Comparison of ENCODE assay signal across 19 cellular contexts in genomic region chr22:49800408-49801238, GRCh38. TPM values are rescaled to one million over a fixed set of nuclear protein-coding genes. Genes with fewer than 3 reads are reported as not detected.
DNase-seq lines count a peak whose midpoint lies in the region; ATAC-seq, FAIRE-seq and TF ChIP-seq lines count a peak whose summit lies in the region.
"Had no signal": no experiment of that assay in that cellular context is flagged by ENCODE, and none has a peak within 500 bp of the region (broad histone marks: within the 10 kb centered on the region; RNA-seq: fewer than 3 reads in every experiment).

No MANE protein-coding gene starts in this region.

- H3K36me3 ChIP-seq in esophagus muscularis mucosa (peaks cover 51 to 86% (median 67%) of the 10 kb centered on the region in 4 donors), muscle layer of colon (ENCODE audit: insufficient read depth, low read length) (peaks cover 39% of the 10 kb centered on the region)

- TF ChIP-seq EP300 in esophagus muscularis mucosa (IDR thresholded peaks at IDR 0.05) = no peak

- H3K4me3 ChIP-seq in esophagus muscularis mucosa (no peak overlapping the region), muscle layer of colon (ENCODE audit: low read depth in 1 of 2, low read length in 2 of 2) (peak overlapping the region in 1 of 2 donors; percentile 23)
- H3K4me3 ChIP-seq: GM12878, left lung, vagina had no signal

- DNase-seq in natural killer cell (no peak), esophagus muscularis mucosa (ENCODE audit: extremely low spot score) (no peak), urothelium cell line (ENCODE audit: low spot score) (no peak), T1000 (lab: John Stamatoyannopoulos, UW) (no peak)
- no peak for DNase-seq in natural killer cell treated with Interleukin-12 subunit alpha and Interleukin-12 subunit beta and Interleukin-15 and Interleukin-18, amount 100 ng/mL, for 72 hours (ENCODE audit: low spot score)
- DNase-seq in stimulated activated naive CD4-positive, alpha-beta T cell treated with Interleukin-2 at 50 U/mL for 16 hours (lab: John Stamatoyannopoulos, UW) = no peak
- DNase-seq: activated CD4-positive, alpha-beta memory T cell treated with anti-CD3 and anti-CD28 coated beads, Interleukin-2, amount 10 ng/mL, durations not matched to agents 7 days and 5 days; Caco-2; HCEC 1CT; MM.1S; NCI-H187 treated with DMSO at 0.1 percent for 48 hours; NCI-H510A; stimulated activated CD4-positive, alpha-beta T cell treated with anti-CD3 and anti-CD28 coated beads, Interleukin-4, amount 100 ng/mL, for 1 hour had no signal

- no peak overlapping the region for H3K9ac ChIP-seq in muscle layer of colon (ENCODE audit: low read length)

- H3K4me1 ChIP-seq in esophagus muscularis mucosa = peaks cover 20 to 51% (median 37%) of the 10 kb centered on the region in 4 donors
- H3K4me1 ChIP-seq in muscle layer of colon (ENCODE audit: insufficient read depth, low read length) = peaks cover 30% of the 10 kb centered on the region
- H3K4me1 ChIP-seq: Caco-2 had no signal

- H3K27me3 ChIP-seq in esophagus muscularis mucosa (no peaks in the 10 kb centered on the region), muscle layer of colon (ENCODE audit: control insufficient read depth in 1 of 2, insufficient read depth in 2 of 2, low read length in 2 of 2) (no peaks in the 10 kb centered on the region)
- H3K27me3 ChIP-seq: left lung, vagina had no signal

- H3K4me1 Mint-ChIP-seq in natural killer cell = peaks cover 32 to 35% of the 10 kb centered on the region in 2 donors
- peaks cover 18 to 24% of the 10 kb centered on the region in 2 donors for H3K4me1 Mint-ChIP-seq in natural killer cell treated with Interleukin-12 subunit alpha and Interleukin-12 subunit beta and Interleukin-15 and Interleukin-18, amount 100 ng/mL, for 72 hours (ENCODE audit: low read depth in 2 of 2)

- WGBS in esophagus muscularis mucosa = 74% methylated on average over 19 of the region's 29 CpGs

- peak; percentile 59 for FAIRE-seq in urothelium cell line (lab: Jason Lieb, UNC)
- FAIRE-seq: GM12878, TTC549 had no signal

- peak overlapping the region; percentile 25 for H3K4me3 Mint-ChIP-seq in natural killer cell
- H3K4me3 Mint-ChIP-seq in natural killer cell treated with Interleukin-12 subunit alpha and Interleukin-12 subunit beta and Interleukin-15 and Interleukin-18, amount 100 ng/mL, for 72 hours = no peak overlapping the region
- H3K4me3 Mint-ChIP-seq: activated CD4-positive, alpha-beta memory T cell treated with anti-CD3 and anti-CD28 coated beads, Interleukin-2, amount 10 ng/mL, durations not matched to agents 7 days and 5 days had no signal

- peak overlapping the region; percentile 24 to 38 for H3K27ac Mint-ChIP-seq in natural killer cell
- H3K27ac Mint-ChIP-seq in natural killer cell treated with Interleukin-12 subunit alpha and Interleukin-12 subunit beta and Interleukin-15 and Interleukin-18, amount 100 ng/mL, for 72 hours = no peak overlapping the region
- H3K27ac Mint-ChIP-seq: activated CD4-positive, alpha-beta memory T cell treated with anti-CD3 and anti-CD28 coated beads, Interleukin-2, amount 10 ng/mL, durations not matched to agents 7 days and 5 days had no signal

- H3K9me3 ChIP-seq in esophagus muscularis mucosa = no peaks in the 10 kb centered on the region
- no peaks in the 10 kb centered on the region for H3K9me3 ChIP-seq in muscle layer of colon (ENCODE audit: low read length)
- H3K9me3 ChIP-seq: Caco-2, left lung, vagina had no signal

- H3K27ac ChIP-seq in esophagus muscularis mucosa (replicated peaks in 1 of 4) = no peak overlapping the region
- peak overlapping the region; percentile 9 for H3K27ac ChIP-seq in muscle layer of colon (ENCODE audit: low read depth, low read length)
- H3K27ac ChIP-seq: vagina had no signal

- no peaks in the 10 kb centered on the region for H3K9me3 Mint-ChIP-seq in natural killer cell
- no peaks in the 10 kb centered on the region for H3K9me3 Mint-ChIP-seq in natural killer cell treated with Interleukin-12 subunit alpha and Interleukin-12 subunit beta and Interleukin-15 and Interleukin-18, amount 100 ng/mL, for 72 hours
- H3K9me3 Mint-ChIP-seq: activated CD4-positive, alpha-beta memory T cell treated with anti-CD3 and anti-CD28 coated beads, Interleukin-2, amount 10 ng/mL, durations not matched to agents 7 days and 5 days had no signal

- TF ChIP-seq CTCF in natural killer cell (IDR thresholded peaks at IDR 0.05) (no peak), esophagus muscularis mucosa (IDR thresholded peaks at IDR 0.05) (peak; percentile 15 to 35 (median 22))

- no peaks in the 10 kb centered on the region for H3K36me3 Mint-ChIP-seq in natural killer cell
- H3K36me3 Mint-ChIP-seq in natural killer cell treated with Interleukin-12 subunit alpha and Interleukin-12 subunit beta and Interleukin-15 and Interleukin-18, amount 100 ng/mL, for 72 hours = no peaks in the 10 kb centered on the region

- intact Hi-C loops in natural killer cell (cut with micrococcal nuclease) (no loop called here), esophagus muscularis mucosa (cut with DNase I) (no loop called here)

- ATAC-seq in natural killer cell (no peak), GM19395 (IDR thresholded peaks at IDR 0.05; ENCODE audit: unreplicated experiment) (no peak)
- no peak for ATAC-seq in natural killer cell treated with Interleukin-12 subunit alpha and Interleukin-12 subunit beta and Interleukin-15 and Interleukin-18, amount 100 ng/mL, for 72 hours
- ATAC-seq: GM12878, left lung had no signal

- H3K27me3 Mint-ChIP-seq in natural killer cell (ENCODE audit: low read depth in 2 of 2) = no peaks in the 10 kb centered on the region
- H3K27me3 Mint-ChIP-seq in natural killer cell treated with Interleukin-12 subunit alpha and Interleukin-12 subunit beta and Interleukin-15 and Interleukin-18, amount 100 ng/mL, for 72 hours = no peaks in the 10 kb centered on the region
- H3K27me3 Mint-ChIP-seq: activated CD4-positive, alpha-beta memory T cell treated with anti-CD3 and anti-CD28 coated beads, Interleukin-2, amount 10 ng/mL, durations not matched to agents 7 days and 5 days had no signal

- no peak for TF ChIP-seq POLR2A in esophagus muscularis mucosa (IDR thresholded peaks at IDR 0.05; ENCODE audit: low read depth)

RNA-seq across cellular contexts. Expression of gene BRD1, which starts 27.1 kb away (rescaled TPM):
- total RNA-seq in natural killer cell = 100 to 1,000 TPM; 126 to 154 (median 132) TPM
- 10 to 100 TPM; 31.2 to 59.5 TPM for total RNA-seq in natural killer cell treated with Interleukin-12 subunit alpha and Interleukin-12 subunit beta and Interleukin-15 and Interleukin-18, amount 100 ng/mL, for 72 hours
- total RNA-seq in esophagus muscularis mucosa = 10 to 100 TPM; 36.5 to 54.1 (median 51.4) TPM

RNA-seq across cellular contexts. Expression of gene ZBED4, which starts 53.0 kb away (rescaled TPM):
- total RNA-seq in natural killer cell (10 to 100 TPM; 21.1 to 24.5 (median 22.7) TPM), esophagus muscularis mucosa (10 to 100 TPM in 1 of 4 donors, 1 to 10 TPM in 3; 6.6 to 11.1 (median 9.5) TPM)
- 10 to 100 TPM; 18.3 to 30.7 TPM for total RNA-seq in natural killer cell treated with Interleukin-12 subunit alpha and Interleukin-12 subunit beta and Interleukin-15 and Interleukin-18, amount 100 ng/mL, for 72 hours

Comparison
In these comparisons a context has a peak if more than half of its experiments do, and no peak if none do; other contexts are left out.
1. H3K27ac Mint-ChIP-seq: peak in natural killer cell (2 of 2); none in natural killer cell treated with Interleukin-12 subunit alpha and Interleukin-12 subunit beta and Interleukin-15 and Interleukin-18, amount 100 ng/mL, for 72 hours (0 of 2).